14 cellular contexts compared by ENCODE assay signal in the genomic region with DNA sequence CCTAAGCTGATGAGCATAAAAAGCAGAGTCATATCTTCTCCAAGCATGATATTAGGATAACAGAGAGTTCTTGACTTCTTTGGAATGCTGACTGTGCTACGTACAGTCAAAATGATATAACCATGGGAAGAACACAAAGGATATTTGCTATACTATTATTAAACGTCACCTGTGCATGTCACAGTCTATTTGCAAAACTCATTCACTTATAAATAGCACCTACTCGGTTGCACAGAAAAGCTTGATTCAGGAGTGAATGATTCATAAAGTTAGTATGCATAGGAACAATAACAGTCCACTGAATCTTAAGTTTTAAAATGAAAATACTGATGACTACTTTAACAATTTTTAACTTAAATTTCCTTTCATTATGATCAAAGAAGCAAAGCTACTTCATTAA.
DNase-seq lines count a peak whose midpoint lies in the region; ATAC-seq, FAIRE-seq and TF ChIP-seq lines count a peak whose summit lies in the region.
"Had no signal": no experiment of that assay in that cellular context is flagged by ENCODE, and none has a peak within 500 bp of the region (broad histone marks: within the 10 kb centered on the region; RNA-seq: fewer than 3 reads in every experiment).

No MANE protein-coding gene starts in this region.

- peak overlapping the region; percentile 70 for H3K4me2 ChIP-seq in Karpas-422 (ENCODE audit: low read depth, low read length, poor library complexity, severe bottlenecking)

- H3K27ac ChIP-seq in Karpas-422 (ENCODE audit: low read length) (peak overlapping the region; percentile 98), psoas muscle (no peak overlapping the region)
- no peak overlapping the region for H3K27ac ChIP-seq in effector memory CD4-positive, alpha-beta T cell (ENCODE audit: insufficient read depth, low read length, poor library complexity, severe bottlenecking)
- H3K27ac ChIP-seq: Peyer's patch had no signal

- WGBS in psoas muscle, 3 donors, result 31 to 50% (median 35%) methylated on average over 3 of the region's 3 CpGs

- H3K9ac ChIP-seq in Karpas-422 (ENCODE audit: low read length), result peak overlapping the region; percentile 57

- H3K27me3 ChIP-seq in Karpas-422 (ENCODE audit: low read length) (no peaks in the 10 kb centered on the region), bronchial epithelial cell (ENCODE audit: control insufficient read depth, insufficient read depth, low read length) (peaks cover 2% of the 10 kb centered on the region), psoas muscle (ENCODE audit: insufficient read depth in 3 of 3, low read length in 2 of 3) (peaks cover 0 to 2% (median 0%) of the 10 kb centered on the region in 3 donors)
- no peaks in the 10 kb centered on the region for H3K27me3 ChIP-seq in effector memory CD4-positive, alpha-beta T cell (replicated peaks; ENCODE audit: control insufficient read depth, insufficient read depth, low read length, poor library complexity, severe bottlenecking)
- H3K27me3 ChIP-seq: Peyer's patch had no signal

- no peaks in the 10 kb centered on the region for H4K20me1 ChIP-seq in Karpas-422 (ENCODE audit: insufficient read depth, low read depth, low read length)

- intact Hi-C loops in psoas muscle (cut with DNase I), result loop anchor here in 1 of 2 donors (10.0 kb wide), 3 partner anchors 163 to 463 kb away; no protein-coding TSS in a partner anchor

- no peak for FAIRE-seq in bronchial epithelial cell (lab: Jason Lieb, UNC)
- FAIRE-seq: HTR-8/SVneo had no signal

- TF ChIP-seq CTCF in bronchial epithelial cell (IDR thresholded peaks at IDR 0.05; ENCODE audit: insufficient read depth, low read length, severe bottlenecking) (no peak), psoas muscle (IDR thresholded peaks at IDR 0.05) (no peak)

- H3K4me1 ChIP-seq in Karpas-422 (ENCODE audit: low read length) (peaks cover 78% of the 10 kb centered on the region), psoas muscle (peaks cover 6% of the 10 kb centered on the region)
- H3K4me1 ChIP-seq in effector memory CD4-positive, alpha-beta T cell (ENCODE audit: control insufficient read depth, insufficient read depth, low read length, poor library complexity, severe bottlenecking), result no peaks in the 10 kb centered on the region
- H3K4me1 ChIP-seq: Peyer's patch had no signal

- no peaks in the 10 kb centered on the region for H3K9me2 ChIP-seq in Karpas-422 (replicated peaks; ENCODE audit: insufficient read depth, low read length)

- ATAC-seq in psoas muscle (peak; percentile 29 to 74 (median 56)), GM21367 (IDR thresholded peaks at IDR 0.05; ENCODE audit: unreplicated experiment) (no peak)
- ATAC-seq: SK-N-SH treated with all-trans-retinoic acid at 6 μM for 48 hours had no signal

- H3K9me3 ChIP-seq in Karpas-422 (ENCODE audit: low read length), result no peaks in the 10 kb centered on the region
- no peaks in the 10 kb centered on the region for H3K9me3 ChIP-seq in psoas muscle
- no peaks in the 10 kb centered on the region for H3K9me3 ChIP-seq in effector memory CD4-positive, alpha-beta T cell (ENCODE audit: control insufficient read depth, low read length)
- H3K9me3 ChIP-seq: Peyer's patch had no signal

- H3K4me3 ChIP-seq in Karpas-422 (ENCODE audit: low read length) (peak overlapping the region; percentile 61), bronchial epithelial cell (ENCODE audit: low read depth, low read length) (no peak overlapping the region), psoas muscle (no peak overlapping the region)
- no peak overlapping the region for H3K4me3 ChIP-seq in effector memory CD4-positive, alpha-beta T cell (ENCODE audit: insufficient read depth, low read depth, low read length, poor library complexity, severe bottlenecking)
- H3K4me3 ChIP-seq: Peyer's patch had no signal

- no peaks in the 10 kb centered on the region for H3K79me2 ChIP-seq in Karpas-422 (ENCODE audit: low read length)

- DNase-seq in DMS153 (lab: John Stamatoyannopoulos, UW), result peak; percentile 4
- DNase-seq in Karpas-422, result peak; percentile 70
- peak; percentile 59 for DNase-seq in bronchial epithelial cell (ENCODE audit: low read depth)
- DNase-seq in psoas muscle, result no peak
- DNase-seq in effector memory CD4-positive, alpha-beta T cell, result no peak
- no peak for DNase-seq in NCI-H2029 treated with DMSO at 0.1 percent for 48 hours (lab: John Stamatoyannopoulos, UW)
- DNase-seq: DND-41, GOT3, NCI-H187 treated with DMSO at 0.1 percent for 48 hours, Peyer's patch, T-helper 2 cell had no signal

- no peak overlapping the region for H2AFZ ChIP-seq in Karpas-422 (ENCODE audit: low read length)

- H3K36me3 ChIP-seq in Karpas-422 (ENCODE audit: insufficient read depth, low read length) (no peaks in the 10 kb centered on the region), bronchial epithelial cell (ENCODE audit: control insufficient read depth, insufficient read depth, low read length) (no peaks in the 10 kb centered on the region), psoas muscle (ENCODE audit: insufficient read depth in 1 of 2, low read depth in 1 of 2) (no peaks in the 10 kb centered on the region)
- H3K36me3 ChIP-seq in effector memory CD4-positive, alpha-beta T cell (ENCODE audit: control insufficient read depth, insufficient read depth, low read length), result no peaks in the 10 kb centered on the region
- H3K36me3 ChIP-seq: Peyer's patch had no signal

Comparison
In these comparisons a context has a peak if more than half of its experiments do, and no peak if none do; other contexts are left out.
1. DNase-seq: peak in DMS153 (single experiment), Karpas-422 (single experiment) and bronchial epithelial cell (single experiment); none in psoas muscle (0 of 2), effector memory CD4-positive, alpha-beta T cell (0 of 3) and NCI-H2029 treated with DMSO at 0.1 percent for 48 hours (single experiment).